Comparison of ENCODE assay signal across 26 cellular contexts in the genomic region with DNA sequence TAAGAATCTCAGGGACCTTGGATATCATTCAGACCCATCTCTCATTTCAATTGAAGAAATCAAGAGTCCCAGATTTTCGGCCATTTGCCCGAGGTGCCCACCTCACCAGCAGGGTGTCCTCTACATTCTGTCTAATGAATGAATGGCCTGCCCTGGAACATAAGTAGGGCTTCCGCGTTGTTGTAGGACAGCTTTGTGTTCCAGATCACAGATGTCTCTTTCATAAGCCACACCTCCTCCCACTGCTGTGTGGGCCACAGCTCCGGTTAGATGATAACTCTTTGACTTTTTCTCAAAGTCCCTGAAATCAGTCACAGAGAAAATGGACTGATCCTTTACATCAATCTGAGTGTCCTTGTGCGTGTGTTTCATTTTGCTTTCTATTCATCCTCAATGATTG.
"Had no signal": no experiment of that assay in that cellular context is flagged by ENCODE, and none has a peak within 500 bp of the region (broad histone marks: within the 10 kb centered on the region; RNA-seq: fewer than 3 reads in every experiment).

No MANE protein-coding gene starts in this region.

- H3K79me2 ChIP-seq: parathyroid adenoma had no signal

- H3K27me3 Mint-ChIP-seq: natural killer cell treated with Interleukin-12 subunit alpha and Interleukin-12 subunit beta and Interleukin-15 and Interleukin-18, amount 100 ng/mL, for 72 hours; stimulated activated memory B cell treated with anti-CD40 and anti-IgM and Interleukin-4, amounts not matched to agents 10 μg/mL and 1 μg/mL and 100 μg/mL, for 72 hours; stimulated activated naive CD8-positive, alpha-beta T cell treated with anti-CD3 and anti-CD28 coated beads, Interleukin-15, Interleukin-2, amounts not matched to agents 100 ng/mL and 50 ng/mL, for 24 hours had no signal

- H3K4me1 Mint-ChIP-seq: immature natural killer cell; stimulated activated memory B cell treated with anti-CD40 and anti-IgM and Interleukin-4, amounts not matched to agents 10 μg/mL and 1 μg/mL and 100 μg/mL, for 72 hours had no signal

- H3K9me3 ChIP-seq: lower lobe of right lung, psoas muscle, right lobe of liver, testis had no signal

- H3K9ac ChIP-seq: parathyroid adenoma had no signal

- H3K27ac ChIP-seq: epithelial cell of prostate, esophagus muscularis mucosa, gastroesophageal sphincter, left ventricle myocardium inferior, lower lobe of right lung, parathyroid adenoma, psoas muscle, right lobe of liver, spleen, testis, tibial nerve had no signal

- H3K27ac Mint-ChIP-seq: immature natural killer cell; natural killer cell treated with Interleukin-12 subunit alpha and Interleukin-12 subunit beta and Interleukin-15 and Interleukin-18, amount 100 ng/mL, for 72 hours; stimulated activated memory B cell treated with anti-CD40 and anti-IgM and Interleukin-4, amounts not matched to agents 10 μg/mL and 1 μg/mL and 100 μg/mL, for 72 hours; stimulated activated naive CD8-positive, alpha-beta T cell treated with anti-CD3 and anti-CD28 coated beads, Interleukin-15, Interleukin-2, amounts not matched to agents 100 ng/mL and 50 ng/mL, for 24 hours had no signal

- H3K9me3 Mint-ChIP-seq: stimulated activated memory B cell treated with anti-CD40 and anti-IgM and Interleukin-4, amounts not matched to agents 10 μg/mL and 1 μg/mL and 100 μg/mL, for 72 hours had no signal

- DNase-seq: effector memory CD4-positive, alpha-beta T cell; glutamatergic neuron; immature natural killer cell; kidney; left cardiac atrium; left ventricle myocardium inferior; lower lobe of right lung; mesenchymal stem cell; midbrain; occipital lobe; psoas muscle; retina; right lobe of liver; spleen; stimulated activated CD4-positive, alpha-beta T cell treated with anti-CD3 and anti-CD28 coated beads, Interleukin-15, amount 100 ng/mL, for 24 hours; stimulated activated CD4-positive, alpha-beta T cell treated with anti-CD3 and anti-CD28 coated beads, Interleukin-1b, Interleukin-23, amount 100 ng/mL, for 48 hours; stimulated activated CD4-positive, alpha-beta T cell treated with anti-CD3 and anti-CD28 coated beads, Interleukin-4, amount 100 ng/mL, for 24 hours; testis had no signal

- H3K4me3 ChIP-seq: esophagus muscularis mucosa, gastroesophageal sphincter, left ventricle myocardium inferior, lower lobe of right lung, psoas muscle, right lobe of liver, spleen, testis, tibial nerve had no signal

- H3K4me1 ChIP-seq: esophagus muscularis mucosa, gastroesophageal sphincter, left ventricle myocardium inferior, lower lobe of right lung, parathyroid adenoma, psoas muscle, right lobe of liver, spleen, testis, tibial nerve had no signal

- H3K27me3 ChIP-seq: esophagus muscularis mucosa, right lobe of liver, spleen, testis, tibial nerve had no signal

- H3K4me3 Mint-ChIP-seq: immature natural killer cell; natural killer cell treated with Interleukin-12 subunit alpha and Interleukin-12 subunit beta and Interleukin-15 and Interleukin-18, amount 100 ng/mL, for 72 hours; stimulated activated memory B cell treated with anti-CD40 and anti-IgM and Interleukin-4, amounts not matched to agents 10 μg/mL and 1 μg/mL and 100 μg/mL, for 72 hours; stimulated activated naive CD8-positive, alpha-beta T cell treated with anti-CD3 and anti-CD28 coated beads, Interleukin-15, Interleukin-2, amounts not matched to agents 100 ng/mL and 50 ng/mL, for 24 hours had no signal

- H3K36me3 ChIP-seq: esophagus muscularis mucosa, gastroesophageal sphincter, left ventricle myocardium inferior, lower lobe of right lung, right lobe of liver, spleen, tibial nerve had no signal

- H3K36me3 Mint-ChIP-seq: immature natural killer cell; natural killer cell treated with Interleukin-12 subunit alpha and Interleukin-12 subunit beta and Interleukin-15 and Interleukin-18, amount 100 ng/mL, for 72 hours; stimulated activated memory B cell treated with anti-CD40 and anti-IgM and Interleukin-4, amounts not matched to agents 10 μg/mL and 1 μg/mL and 100 μg/mL, for 72 hours had no signal

- H2AFZ ChIP-seq: parathyroid adenoma had no signal

- ATAC-seq: gastroesophageal sphincter; left cardiac atrium; natural killer cell treated with Interleukin-12 subunit alpha and Interleukin-12 subunit beta and Interleukin-15 and Interleukin-18, amount 100 ng/mL, for 72 hours; psoas muscle; right lobe of liver; stimulated activated memory B cell treated with anti-CD40 and anti-IgM and Interleukin-4, amounts not matched to agents 10 μg/mL and 1 μg/mL and 100 μg/mL, for 72 hours had no signal
